8 cellular contexts compared by ENCODE assay signal in the genomic region with DNA sequence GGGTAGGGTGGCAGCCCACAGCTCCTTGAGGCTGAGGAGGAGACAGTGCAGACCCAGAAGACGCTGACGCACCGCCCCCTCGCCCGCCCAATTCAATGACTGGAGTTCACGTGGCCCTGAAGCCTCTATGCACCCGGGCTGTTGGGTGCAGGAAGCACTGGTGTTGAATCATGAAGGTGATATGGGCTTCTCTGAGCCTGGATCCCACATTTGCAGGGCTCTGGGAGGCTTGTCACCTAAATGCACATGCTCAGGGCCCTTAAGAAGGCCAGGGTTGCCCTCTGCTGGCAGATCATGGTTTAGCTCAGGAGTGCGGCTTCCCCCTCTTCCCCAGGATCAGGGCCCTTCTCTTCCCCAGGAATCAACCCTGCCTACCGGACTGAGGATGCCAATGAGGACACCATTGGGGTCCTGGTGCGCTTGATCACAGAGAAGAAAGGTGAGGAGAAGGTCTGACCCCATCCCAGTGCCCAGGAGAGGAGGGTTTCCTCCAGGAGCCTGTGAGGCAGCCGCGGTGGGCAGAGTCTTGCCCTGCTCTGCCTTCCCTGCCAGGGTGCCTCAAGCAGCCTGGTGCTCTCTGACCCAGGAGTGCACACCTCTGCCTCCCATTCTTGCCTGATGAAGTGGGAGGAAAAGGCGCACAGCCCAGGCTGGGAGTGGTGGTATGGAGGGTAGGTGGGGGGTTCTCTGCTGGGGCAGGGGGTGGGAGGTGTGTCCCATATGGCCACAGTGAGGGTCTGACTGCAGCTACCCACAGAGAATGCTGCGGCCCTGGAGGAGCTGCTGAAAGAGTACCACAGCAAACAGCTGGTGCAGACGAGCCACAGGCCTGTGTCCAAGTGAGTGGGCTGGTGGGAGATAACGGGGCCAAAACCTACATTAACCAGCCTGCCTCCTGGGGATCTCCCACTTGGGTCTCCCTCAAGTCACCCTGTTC. TPM values are rescaled to one million over a fixed set of nuclear protein-coding genes. Genes with fewer than 3 reads are reported as not detected.
DNase-seq lines count a peak whose midpoint lies in the region; ATAC-seq and TF ChIP-seq lines count a peak whose summit lies in the region.

No MANE protein-coding gene starts in this region.

- peak overlapping the region; percentile 49 for H3K4me3 Mint-ChIP-seq in T-helper 17 cell

- TF ChIP-seq CTCF in GM12801 (IDR thresholded peaks at IDR 0.05; ENCODE audit: extremely low read depth, insufficient read length) = peak; percentile 4
- peak; percentile 56 to 80 for TF ChIP-seq CTCF in right atrium auricular region (IDR thresholded peaks at IDR 0.05)

- ATAC-seq in T-helper 17 cell = peak; percentile 63
- peak; percentile 75 for ATAC-seq in sciatic nerve
- no peak for ATAC-seq in GM18511 (IDR thresholded peaks at IDR 0.05; ENCODE audit: unreplicated experiment)
- no peak for ATAC-seq in GM18870 (IDR thresholded peaks at IDR 0.05; ENCODE audit: unreplicated experiment)

- H3K36me3 ChIP-seq in right atrium auricular region = no peaks in the 10 kb centered on the region

- peaks cover 2 to 23% of the 10 kb centered on the region in 2 donors for H3K4me1 ChIP-seq in right atrium auricular region

- peak overlapping the region; percentile 89 for H3K27ac Mint-ChIP-seq in T-helper 17 cell

- intact Hi-C loops in sciatic nerve (cut with DNase I) = loop anchor here (5.0 kb wide), 1 partner anchor 96 kb away; no protein-coding TSS in a partner anchor

- no peak overlapping the region for H3K4me3 ChIP-seq in right atrium auricular region

- peaks cover 11% of the 10 kb centered on the region for H3K4me1 Mint-ChIP-seq in T-helper 17 cell

- no peaks in the 10 kb centered on the region for H3K36me3 Mint-ChIP-seq in T-helper 17 cell (ENCODE audit: low read depth)

- peak; percentile 80 for DNase-seq in NAMALWA (ENCODE audit: low spot score)
- DNase-seq in T-helper 17 cell = peak; percentile 35 to 56 (median 35)
- peak in 42 of 56 donors; percentile 14 to 83 (median 44) for DNase-seq in amygdala (lab: John Stamatoyannopoulos, UW)
- peak; percentile 78 for DNase-seq in right atrium auricular region (ENCODE audit: low spot score)
- DNase-seq in sciatic nerve (ENCODE audit: low spot score) = peak; percentile 85

- no peak overlapping the region for H3K27ac ChIP-seq in right atrium auricular region

- H3K27me3 Mint-ChIP-seq in T-helper 17 cell = no peaks in the 10 kb centered on the region

- H3K9me3 ChIP-seq in T-helper 17 cell (ENCODE audit: control insufficient read depth, low read length, poor library complexity, severe bottlenecking) (no peaks in the 10 kb centered on the region), right atrium auricular region (no peaks in the 10 kb centered on the region)

- no peaks in the 10 kb centered on the region for H3K27me3 ChIP-seq in right atrium auricular region

RNA-seq across cellular contexts. Expression of a gene that starts 17.5 kb away (rescaled TPM):
- total RNA-seq in T-helper 17 cell (100 to 1,000 TPM; 139 to 169 TPM), right atrium auricular region (1 to 10 TPM; 2.0 to 7.0 TPM), sciatic nerve (9.4 TPM)

Comparison
In these comparisons a context has a peak if more than half of its experiments do, and no peak if none do; other contexts are left out.
1. DNase-seq: peak in every context shown above with its lines; median percentile 85 in sciatic nerve; 80 in NAMALWA; 78 in right atrium auricular region; 44 in amygdala; 35 in T-helper 17 cell.
2. ATAC-seq: peak in T-helper 17 cell (single experiment) and sciatic nerve (single experiment); none in GM18511 (single experiment) and GM18870 (single experiment).
3. RNA of a gene that starts 17.5 kb away (total RNA-seq): 139 to 169 TPM in T-helper 17 cell; 9.4 TPM in sciatic nerve (single experiment) and 2.0 to 7.0 TPM in right atrium auricular region; every median in the first group is over 10 times any median in the second.